Comparison of ENCODE assay signal across 21 cellular contexts in genomic region chr19:38247734-38248268, GRCh38. TPM values are rescaled to one million over a fixed set of nuclear protein-coding genes. Genes with fewer than 3 reads are reported as not detected.
DNase-seq lines count a peak whose midpoint lies in the region; ATAC-seq and TF ChIP-seq lines count a peak whose summit lies in the region.
"Had no signal": no experiment of that assay in that cellular context is flagged by ENCODE, and none has a peak within 500 bp of the region (broad histone marks: within the 10 kb centered on the region; RNA-seq: fewer than 3 reads in every experiment).

No MANE protein-coding gene starts in this region.

- no peaks in the 10 kb centered on the region for H3K4me1 ChIP-seq in breast epithelium
- peaks cover 0 to 73% (median 17%) of the 10 kb centered on the region in 3 donors for H3K4me1 ChIP-seq in esophagus squamous epithelium
- no peaks in the 10 kb centered on the region for H3K4me1 ChIP-seq in psoas muscle
- H3K4me1 ChIP-seq in upper lobe of right lung = peaks cover 4% of the 10 kb centered on the region

- H3K4me3 Mint-ChIP-seq in MCF 10A (ENCODE audit: unreplicated experiment) = no peak overlapping the region
- H3K4me3 Mint-ChIP-seq: activated CD4-positive, alpha-beta T cell treated with anti-CD3 and anti-CD28 coated beads for 36 hours; activated naive CD8-positive, alpha-beta T cell treated with anti-CD3 and anti-CD28 coated beads, Interleukin-2, amount 10 ng/mL, durations not matched to agents 7 days and 5 days; T-helper 1 cell treated with Interleukin-12 subunit alpha and Interleukin-12 subunit beta and Interleukin-4 antibody, amounts not matched to agents 30 μg/mL and 1 μg/mL, for 36 hours had no signal

- TF ChIP-seq POLR2A in breast epithelium (IDR thresholded peaks at IDR 0.05) (no peak), esophagus squamous epithelium (IDR thresholded peaks at IDR 0.05) (no peak)

- WGBS in esophagus squamous epithelium, 2 donors = 66 to 69% methylated on average over 6 to 8 of the region's 9 CpGs
- WGBS in psoas muscle, 3 donors = 72 to 75% (median 74%) methylated on average over 9 of the region's 9 CpGs

- POLR2A ChIA-PET in MCF 10A (lab: Yijun Ruan, JAX) = interaction anchor here (0.6 to 4.2 kb wide), 4 partner anchors 16 to 87 kb away, joined by 4 to 36 read pairs (median 5); partner anchors contain the start of genes C19orf33 and SPINT2

- BruUV-seq in MCF 10A (replicated peaks; lab: Mats Ljungman, UMichigan) = no TSS peak

- peaks cover 27% of the 10 kb centered on the region for H3K4me1 Mint-ChIP-seq in MCF 10A (ENCODE audit: insufficient read depth, unreplicated experiment)

- no peaks in the 10 kb centered on the region for H3K36me3 Mint-ChIP-seq in MCF 10A (ENCODE audit: insufficient read depth, unreplicated experiment)
- H3K36me3 Mint-ChIP-seq: activated naive CD8-positive, alpha-beta T cell treated with anti-CD3 and anti-CD28 coated beads, Interleukin-2, amount 10 ng/mL, durations not matched to agents 7 days and 5 days had no signal

- TF ChIP-seq CTCF in breast epithelium (IDR thresholded peaks at IDR 0.05) = no peak
- no peak for TF ChIP-seq CTCF in MCF 10A (IDR thresholded peaks at IDR 0.05; ENCODE audit: unreplicated experiment)
- TF ChIP-seq CTCF in esophagus squamous epithelium (IDR thresholded peaks at IDR 0.05) = no peak
- TF ChIP-seq CTCF in psoas muscle (IDR thresholded peaks at IDR 0.05) = no peak
- no peak for TF ChIP-seq CTCF in upper lobe of right lung (IDR thresholded peaks at IDR 0.05)

- H3K27ac Mint-ChIP-seq in MCF 10A (ENCODE audit: low read depth, unreplicated experiment) = no peak overlapping the region
- H3K27ac Mint-ChIP-seq: activated CD4-positive, alpha-beta T cell treated with anti-CD3 and anti-CD28 coated beads for 36 hours; activated naive CD8-positive, alpha-beta T cell treated with anti-CD3 and anti-CD28 coated beads, Interleukin-2, amount 10 ng/mL, durations not matched to agents 7 days and 5 days; T-helper 1 cell treated with Interleukin-12 subunit alpha and Interleukin-12 subunit beta and Interleukin-4 antibody, amounts not matched to agents 30 μg/mL and 1 μg/mL, for 36 hours had no signal

- H3K27me3 Mint-ChIP-seq in MCF 10A (ENCODE audit: insufficient read depth, unreplicated experiment) = no peaks in the 10 kb centered on the region

- H3K4me3 ChIP-seq in breast epithelium (no peak overlapping the region), esophagus squamous epithelium (no peak overlapping the region), psoas muscle (no peak overlapping the region), upper lobe of right lung (no peak overlapping the region)
- H3K4me3 ChIP-seq: mucosa of descending colon, pancreas had no signal

- no peaks in the 10 kb centered on the region for H3K9me3 Mint-ChIP-seq in MCF 10A (ENCODE audit: unreplicated experiment)
- H3K9me3 Mint-ChIP-seq: activated naive CD8-positive, alpha-beta T cell treated with anti-CD3 and anti-CD28 coated beads, Interleukin-2, amount 10 ng/mL, durations not matched to agents 7 days and 5 days; T-helper 1 cell treated with Interleukin-12 subunit alpha and Interleukin-12 subunit beta and Interleukin-4 antibody, amounts not matched to agents 30 μg/mL and 1 μg/mL, for 36 hours had no signal

- no peaks in the 10 kb centered on the region for H3K36me3 ChIP-seq in breast epithelium
- H3K36me3 ChIP-seq in esophagus squamous epithelium = no peaks in the 10 kb centered on the region
- no peaks in the 10 kb centered on the region for H3K36me3 ChIP-seq in psoas muscle (ENCODE audit: insufficient read depth in 1 of 2, low read depth in 1 of 2)
- no peaks in the 10 kb centered on the region for H3K36me3 ChIP-seq in upper lobe of right lung
- H3K36me3 ChIP-seq: pancreas had no signal

- no peak for ATAC-seq in psoas muscle
- ATAC-seq in upper lobe of right lung = no peak
- ATAC-seq in HG03045 (IDR thresholded peaks at IDR 0.05; ENCODE audit: unreplicated experiment) = no peak
- ATAC-seq: activated CD4-positive, alpha-beta T cell treated with anti-CD3 and anti-CD28 coated beads for 36 hours; pancreas had no signal

- no peaks in the 10 kb centered on the region for H3K27me3 ChIP-seq in breast epithelium
- H3K27me3 ChIP-seq in esophagus squamous epithelium = no peaks in the 10 kb centered on the region
- peaks cover 0 to 12% (median 6%) of the 10 kb centered on the region in 3 donors for H3K27me3 ChIP-seq in psoas muscle (ENCODE audit: insufficient read depth in 3 of 3, low read length in 2 of 3)
- no peaks in the 10 kb centered on the region for H3K27me3 ChIP-seq in upper lobe of right lung
- H3K27me3 ChIP-seq: pancreas had no signal

- intact Hi-C loops in breast epithelium (cut with DNase I; ENCODE audit: low total_unique reads) (loop anchor here (10.0 kb wide), 1 partner anchor 87 kb away; the partner anchor contains the start of gene CATSPERG), MCF 10A (cut with micrococcal nuclease) (loop anchor here (10.0 kb wide), 1 partner anchor 157 kb away; the partner anchor contains the start of gene FAM98C), esophagus squamous epithelium (cut with DNase I) (no loop called here), psoas muscle (cut with DNase I) (no loop called here), upper lobe of right lung (cut with DNase I) (no loop called here)

- CTCF ChIA-PET in MCF 10A (lab: Yijun Ruan, JAX) = interaction anchor here (1.0 kb wide), 2 partner anchors 18 to 78 kb away, joined by 3 read pairs; no protein-coding TSS in a partner anchor

- peak overlapping the region; percentile 29 to 54 for H3K27ac ChIP-seq in breast epithelium
- peak overlapping the region in 3 of 4 donors; percentile 45 to 77 (median 48) for H3K27ac ChIP-seq in esophagus squamous epithelium
- H3K27ac ChIP-seq in psoas muscle = peak overlapping the region; percentile 9
- H3K27ac ChIP-seq in upper lobe of right lung = peak overlapping the region; percentile 17
- H3K27ac ChIP-seq: HL-60, pancreas had no signal

- H3K9me3 ChIP-seq in breast epithelium (no peaks in the 10 kb centered on the region), esophagus squamous epithelium (no peaks in the 10 kb centered on the region), psoas muscle (no peaks in the 10 kb centered on the region), upper lobe of right lung (no peaks in the 10 kb centered on the region)
- H3K9me3 ChIP-seq: mucosa of descending colon, pancreas had no signal

- no peak for DNase-seq in breast epithelium (ENCODE audit: low spot score in 2 of 2)
- no peak for DNase-seq in MCF 10A (ENCODE audit: unreplicated experiment)
- no peak for DNase-seq in esophagus squamous epithelium (lab: John Stamatoyannopoulos, UW)
- DNase-seq in psoas muscle = no peak
- no peak for DNase-seq in upper lobe of right lung
- DNase-seq in AML-193 (lab: John Stamatoyannopoulos, UW) = no peak
- DNase-seq in foreskin melanocyte = no peak
- DNase-seq: 8988T; activated CD4-positive, alpha-beta T cell treated with anti-CD3 and anti-CD28 coated beads for 36 hours; activated naive CD8-positive, alpha-beta T cell treated with anti-CD3 and anti-CD28 coated beads, Interleukin-2, amount 10 ng/mL, durations not matched to agents 7 days and 5 days; activated T-cell treated with anti-CD3 and anti-CD28 coated beads, Interleukin-2, amount 50 U/mL, for 1 hour; cortex of kidney; mucosa of descending colon; NCI-H2029 treated with DMSO at 0.1 percent for 48 hours; NCI-H69; pancreas; RPMI8226; stimulated activated CD4-positive, alpha-beta T cell treated with anti-CD3 and anti-CD28 coated beads, Interleukin-2, amount 100 ng/mL, for 24 hours had no signal

RNA-seq across cellular contexts. Expression of gene PPP1R14A, which starts 8.4 kb away (rescaled TPM):
- total RNA-seq in breast epithelium (10 to 100 TPM; 39.1 to 83.2 (median 51.2) TPM), MCF 10A (2022) (not detected in 2 replicates), esophagus squamous epithelium (100 to 1,000 TPM in 1 of 4 donors, 10 to 100 TPM in 2, 1 to 10 TPM in 1; 1.1 to 101 (median 26.3) TPM), psoas muscle (10 to 100 TPM in 3 of 4 donors, 1 to 10 TPM in 1; 9.2 to 17.0 (median 11.3) TPM), upper lobe of right lung (113 TPM)
- 10 to 100 TPM in 2 of 3 donors, 1 to 10 TPM in 1; 9.9 to 18.7 (median 12.1) TPM for polyA plus RNA-seq in psoas muscle
- total RNA-seq: activated naive CD8-positive, alpha-beta T cell treated with anti-CD3 and anti-CD28 coated beads, Interleukin-2, amount 10 ng/mL, durations not matched to agents 7 days and 5 days had no signal

RNA-seq across cellular contexts. Expression of gene SPINT2, which starts 16.6 kb away (rescaled TPM):
- total RNA-seq in breast epithelium (100 to 1,000 TPM in 2 of 3 donors, 10 to 100 TPM in 1; 17.1 to 639 (median 492) TPM), MCF 10A (2022) (277 and 333 TPM in 2 replicates), esophagus squamous epithelium (100 to 1,000 TPM; 345 to 663 (median 433) TPM), psoas muscle (1 to 10 TPM in 2 of 4 donors, under 1 TPM in 2; 0.95 to 2.2 (median 1.2) TPM), upper lobe of right lung (231 TPM)
- polyA plus RNA-seq in psoas muscle = 1 to 10 TPM in 1 of 3 donors, under 1 TPM in 2; 0.49 to 1.1 (median 0.59) TPM

RNA-seq across cellular contexts. Expression of gene DPF1, which starts 23.8 kb away (rescaled TPM):
- total RNA-seq in breast epithelium = not detected
- total RNA-seq in MCF 10A (2022) = 1.0 and 1.2 TPM in 2 replicates
- total RNA-seq in esophagus squamous epithelium = 1 to 10 TPM in 1 of 4 donors, under 1 TPM in 1, not detected in 2; 0.44 to 2.5 TPM
- not detected for total RNA-seq in psoas muscle
- polyA plus RNA-seq in psoas muscle = under 1 TPM; 0.07 to 0.17 (median 0.16) TPM
- not detected for total RNA-seq in upper lobe of right lung

RNA-seq across cellular contexts. Expression of gene C19orf33, which starts 56.2 kb away (rescaled TPM):
- total RNA-seq in breast epithelium (10 to 100 TPM in 2 of 3 donors, 1 to 10 TPM in 1; 3.5 to 19.3 (median 13.1) TPM), MCF 10A (2022) (343 and 381 TPM in 2 replicates), esophagus squamous epithelium (100 to 1,000 TPM; 354 to 843 (median 469) TPM), psoas muscle (1 to 10 TPM in 2 of 4 donors, not detected in 2; 3.4 to 3.7 TPM), upper lobe of right lung (63.0 TPM)
- polyA plus RNA-seq in psoas muscle = 1 to 10 TPM; 3.7 to 7.1 (median 6.5) TPM
- total RNA-seq: activated CD4-positive, alpha-beta T cell treated with anti-CD3 and anti-CD28 coated beads for 36 hours; activated naive CD8-positive, alpha-beta T cell treated with anti-CD3 and anti-CD28 coated beads, Interleukin-2, amount 10 ng/mL, durations not matched to agents 7 days and 5 days had no signal

Comparison
In these comparisons a context has a peak if more than half of its experiments do, and no peak if none do; other contexts are left out.
1. RNA of gene SPINT2, which starts 16.6 kb away (total RNA-seq): 17.1 to 639 TPM in breast epithelium, 345 to 663 TPM in esophagus squamous epithelium, 277 to 333 TPM in MCF 10A and 231 TPM in upper lobe of right lung (single experiment); 0.95 to 2.2 TPM in psoas muscle; every median in the first group is over 4 times any median in the second.
2. intact Hi-C loops: an anchor here in breast epithelium (10.0 kb wide) and MCF 10A (10.0 kb wide); none called in esophagus squamous epithelium, psoas muscle and upper lobe of right lung.
3. Peak in every context shown above with its lines, with median percentiles within 50 percentile points of each other: H3K27ac ChIP-seq.